In the genomic region with DNA sequence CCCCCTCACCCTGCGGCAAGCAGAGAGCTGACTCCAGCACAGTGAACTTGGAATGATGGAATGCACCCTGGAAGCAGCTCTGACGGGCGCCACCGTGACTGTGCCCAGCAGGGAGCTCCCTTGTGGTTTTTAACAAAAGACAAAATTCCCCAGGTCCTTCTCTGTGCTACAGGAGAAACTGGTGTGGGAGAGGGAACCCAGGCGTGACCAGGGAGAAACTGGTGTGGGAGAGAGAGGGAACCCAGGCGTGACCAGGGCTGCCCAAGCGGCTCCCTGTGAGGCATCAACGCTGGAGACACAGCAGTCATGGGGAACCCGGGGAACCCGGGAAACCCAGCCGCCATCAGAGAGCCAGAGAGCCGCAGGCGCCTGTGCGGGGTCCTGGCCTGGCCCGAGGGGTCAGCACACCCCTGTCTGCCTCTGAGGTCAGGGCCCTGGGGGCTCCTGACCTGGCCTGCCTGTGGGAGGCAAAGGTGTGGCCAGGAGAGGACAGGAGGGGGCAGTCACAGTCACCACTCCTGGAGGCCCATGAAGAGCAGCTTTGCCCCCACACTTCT, we compare ENCODE assay signal across 11 cellular contexts. TPM values are rescaled to one million over a fixed set of nuclear protein-coding genes. Genes with fewer than 3 reads are reported as not detected.
DNase-seq lines count a peak whose midpoint lies in the region; ATAC-seq and TF ChIP-seq lines count a peak whose summit lies in the region.
"Had no signal": no experiment of that assay in that cellular context is flagged by ENCODE, and none has a peak within 500 bp of the region (broad histone marks: within the 10 kb centered on the region; RNA-seq: fewer than 3 reads in every experiment).

No MANE protein-coding gene starts in this region.

- 25% methylated on average over 14 of the region's 15 CpGs; no CpG with 5 or more reads in 1 of the 2 donors for WGBS in transverse colon (ENCODE audit: low coverage in 1 of 2), 2 donors

- peaks cover 0 to 10% (median 4%) of the 10 kb centered on the region in 4 donors for H3K36me3 ChIP-seq in transverse colon
- H3K36me3 ChIP-seq: ovary had no signal

- TF ChIP-seq POLR2A in transverse colon (IDR thresholded peaks at IDR 0.05): no peak

- TF ChIP-seq CTCF in osteocyte (IDR thresholded peaks at IDR 0.05) (no peak), transverse colon (IDR thresholded peaks at IDR 0.05) (no peak)

- H3K27ac Mint-ChIP-seq in osteocyte (ENCODE audit: unreplicated experiment): peak overlapping the region; percentile 59

- H3K4me1 ChIP-seq in transverse colon: peaks cover 8 to 24% (median 20%) of the 10 kb centered on the region in 4 donors
- H3K4me1 ChIP-seq: HAP-1 had no signal

- no peaks in the 10 kb centered on the region for H3K9me3 Mint-ChIP-seq in osteocyte (ENCODE audit: unreplicated experiment)
- H3K9me3 Mint-ChIP-seq: central memory CD8-positive, alpha-beta T cell had no signal

- no peaks in the 10 kb centered on the region for H3K27me3 Mint-ChIP-seq in osteocyte (ENCODE audit: unreplicated experiment)

- ATAC-seq in HG02571 (IDR thresholded peaks at IDR 0.05; ENCODE audit: unreplicated experiment): no peak

- intact Hi-C loops in transverse colon (cut with DNase I; ENCODE audit: low total_unique reads): no loop called here

- H3K4me1 Mint-ChIP-seq in osteocyte (ENCODE audit: unreplicated experiment): peaks cover 18% of the 10 kb centered on the region

- H3K27me3 ChIP-seq in transverse colon: peaks cover 50% of the 10 kb centered on the region
- H3K27me3 ChIP-seq: ovary had no signal

- H3K4me3 Mint-ChIP-seq in osteocyte (ENCODE audit: unreplicated experiment): peak overlapping the region; percentile 26
- H3K4me3 Mint-ChIP-seq: central memory CD8-positive, alpha-beta T cell had no signal

- H3K36me3 Mint-ChIP-seq in osteocyte (ENCODE audit: unreplicated experiment): peaks cover 7% of the 10 kb centered on the region

- peak; percentile 54 for DNase-seq in GM03348 (ENCODE audit: low spot score)
- DNase-seq in LoVo (ENCODE audit: low spot score): peak; percentile 70
- DNase-seq in amniotic stem cell (lab: John Stamatoyannopoulos, UW): peak; percentile 36
- peak; percentile 85 for DNase-seq in osteocyte (ENCODE audit: extremely low spot score, unreplicated experiment)
- no peak for DNase-seq in substantia nigra (lab: John Stamatoyannopoulos, UW)
- DNase-seq in transverse colon: no peak
- DNase-seq in GM19240 (ENCODE audit: insufficient read length, low spot score): no peak

- H3K4me3 ChIP-seq in transverse colon: no peak overlapping the region
- H3K4me3 ChIP-seq: HAP-1, ovary had no signal

- in situ Hi-C loops in transverse colon (cut with MboI; ENCODE audit: low pct_ligation_motif_present in 1 of 4, low pct_unique_long_range_greater_than_20kb in 1 of 4, low sequenced_read_pairs in 3 of 4): no loop called here

- H3K27ac ChIP-seq in substantia nigra (ENCODE audit: low read depth, low read length, poor library complexity, severe bottlenecking): no peak overlapping the region
- no peak overlapping the region for H3K27ac ChIP-seq in transverse colon
- H3K27ac ChIP-seq: ovary had no signal

- no peaks in the 10 kb centered on the region for H3K9me3 ChIP-seq in transverse colon
- H3K9me3 ChIP-seq: HAP-1, ovary had no signal

- TF ChIP-seq EP300 in transverse colon (IDR thresholded peaks at IDR 0.05; ENCODE audit: low read depth): no peak

RNA-seq across cellular contexts. Expression of a gene that starts 3.1 kb away (rescaled TPM):
- 54.9 and 55.8 TPM in 2 replicates for total RNA-seq in osteocyte
- 1 to 10 TPM; 1.3 to 8.8 (median 1.5) TPM for total RNA-seq in transverse colon

RNA-seq across cellular contexts. Expression of a gene that starts 47.0 kb away (rescaled TPM):
- total RNA-seq in osteocyte (94.7 and 106 TPM in 2 replicates), transverse colon (100 to 1,000 TPM in 1 of 4 donors, 10 to 100 TPM in 3; 85.3 to 112 (median 86.3) TPM)

Comparison
In these comparisons a context has a peak if more than half of its experiments do, and no peak if none do; other contexts are left out.
1. DNase-seq: peak in GM03348 (single experiment), LoVo (single experiment), amniotic stem cell (single experiment) and osteocyte (single experiment); none in substantia nigra (0 of 49), transverse colon (single experiment) and GM19240 (single experiment).